ENCODE assay signal across 9 cellular contexts in the genomic region with DNA sequence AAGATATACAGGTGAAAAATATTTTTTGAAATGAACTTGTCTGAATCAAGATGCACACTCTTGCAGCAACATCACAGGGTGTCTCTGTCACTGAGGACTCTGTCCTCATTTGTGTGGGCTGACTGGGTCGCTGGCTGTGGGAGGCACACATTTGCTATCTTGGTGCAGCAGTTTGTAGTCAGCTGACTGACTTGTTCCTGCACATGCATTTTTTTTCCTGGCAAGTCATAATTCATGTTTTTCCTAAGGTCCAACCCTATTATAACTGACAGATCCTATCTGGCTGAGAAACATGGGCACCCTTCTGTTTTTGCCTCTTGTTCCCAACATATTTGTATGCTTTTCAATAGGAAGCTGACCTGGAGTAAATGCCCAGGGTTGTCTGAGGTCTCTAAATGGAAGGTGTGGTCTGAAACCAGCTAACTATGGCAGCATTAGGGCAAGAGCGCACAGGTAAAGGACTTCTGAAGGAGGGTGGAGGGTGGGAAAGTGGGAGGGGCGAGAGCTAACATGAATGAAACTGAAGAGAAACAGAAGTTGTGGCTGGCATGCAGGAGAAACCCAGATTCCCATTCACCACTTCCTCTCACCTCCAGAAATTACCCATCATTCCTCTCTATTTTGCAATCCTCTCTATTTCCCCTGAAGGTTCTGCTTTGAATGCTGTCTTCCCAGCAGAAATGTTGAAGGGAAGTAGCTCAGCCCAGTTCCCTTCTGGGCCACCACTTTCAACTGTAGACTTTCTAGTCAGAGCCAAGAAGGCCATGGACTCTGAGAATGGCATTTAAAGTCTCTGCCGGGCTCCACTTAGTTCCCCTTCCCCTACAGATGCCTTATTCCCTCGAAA.
DNase-seq lines count a peak whose midpoint lies in the region; TF ChIP-seq lines count a peak whose summit lies in the region.
"Had no signal": no experiment of that assay in that cellular context is flagged by ENCODE, and none has a peak within 500 bp of the region (broad histone marks: within the 10 kb centered on the region; RNA-seq: fewer than 3 reads in every experiment).

No MANE protein-coding gene starts in this region.

- H3K9me3 ChIP-seq in cardiac muscle cell (ENCODE audit: low read depth) (no peaks in the 10 kb centered on the region), right atrium auricular region (no peaks in the 10 kb centered on the region), uterus (no peaks in the 10 kb centered on the region), ovary (no peaks in the 10 kb centered on the region)
- H3K9me3 ChIP-seq: thoracic aorta had no signal

- H3K27ac ChIP-seq in cardiac muscle cell (peak overlapping the region; percentile 19), right atrium auricular region (no peak overlapping the region), uterus (peak overlapping the region; percentile 70 to 74), ovary (no peak overlapping the region)

- H3K4me1 Mint-ChIP-seq in activated T-helper 1 cell treated with anti-CD3 and anti-CD28 coated beads, Interleukin-12 subunit alpha, Interleukin-12 subunit beta, Interleukin-2, Interleukin-4 antibody, amounts not matched to agents 30 ng/mL and 10 ng/mL and 1 ng/mL, durations not matched to agents 14 hours and 24 hours and 36 hours (ENCODE audit: low read depth), result peaks cover 77% of the 10 kb centered on the region

- H3K4me3 Mint-ChIP-seq in activated T-helper 1 cell treated with anti-CD3 and anti-CD28 coated beads, Interleukin-12 subunit alpha, Interleukin-12 subunit beta, Interleukin-2, Interleukin-4 antibody, amounts not matched to agents 30 ng/mL and 10 ng/mL and 1 ng/mL, durations not matched to agents 14 hours and 24 hours and 36 hours, result peak overlapping the region; percentile 63

- DNase-seq in cardiac muscle cell (ENCODE audit: low read depth in 1 of 2, low spot score in 1 of 2) (peak in 1 of 2 donors; percentile 48), right atrium auricular region (ENCODE audit: low spot score) (no peak), kidney tubule cell (ENCODE audit: low spot score) (peak; percentile 67), uterus (no peak), ovary (no peak), NCI-H1105 (lab: John Stamatoyannopoulos, UW) (no peak), COLO829 (ENCODE audit: low spot score) (no peak)
- no peak for DNase-seq in activated T-helper 1 cell treated with anti-CD3 and anti-CD28 coated beads, Interleukin-12 subunit alpha, Interleukin-12 subunit beta, Interleukin-2, Interleukin-4 antibody, amounts not matched to agents 30 ng/mL and 10 ng/mL and 1 ng/mL, durations not matched to agents 14 hours and 24 hours and 36 hours (ENCODE audit: low spot score)

- intact Hi-C loops in activated T-helper 1 cell treated with anti-CD3 and anti-CD28 coated beads, Interleukin-12 subunit alpha, Interleukin-12 subunit beta, Interleukin-2, Interleukin-4 antibody, amounts not matched to agents 30 ng/mL and 10 ng/mL and 1 ng/mL, durations not matched to agents 14 hours and 24 hours and 36 hours (cut with micrococcal nuclease), result loop anchor here (5.0 kb wide), 1 partner anchor 99 kb away; no protein-coding TSS in a partner anchor
- intact Hi-C loops in uterus (cut with DNase I; ENCODE audit: low total_unique reads) (no loop called here), ovary (cut with DNase I) (no loop called here)

- no peaks in the 10 kb centered on the region for H3K9me3 Mint-ChIP-seq in activated T-helper 1 cell treated with anti-CD3 and anti-CD28 coated beads, Interleukin-12 subunit alpha, Interleukin-12 subunit beta, Interleukin-2, Interleukin-4 antibody, amounts not matched to agents 30 ng/mL and 10 ng/mL and 1 ng/mL, durations not matched to agents 14 hours and 24 hours and 36 hours

- TF ChIP-seq CTCF in cardiac muscle cell (IDR thresholded peaks at IDR 0.05; ENCODE audit: low read depth, low read length), result no peak
- TF ChIP-seq CTCF in right atrium auricular region (IDR thresholded peaks at IDR 0.05), result no peak
- no peak for TF ChIP-seq CTCF in uterus (IDR thresholded peaks at IDR 0.05)
- TF ChIP-seq CTCF in ovary (IDR thresholded peaks at IDR 0.05), result no peak

- TF ChIP-seq EP300 in ovary (IDR thresholded peaks at IDR 0.05), result no peak

- peak overlapping the region; percentile 95 for H3K27ac Mint-ChIP-seq in activated T-helper 1 cell treated with anti-CD3 and anti-CD28 coated beads, Interleukin-12 subunit alpha, Interleukin-12 subunit beta, Interleukin-2, Interleukin-4 antibody, amounts not matched to agents 30 ng/mL and 10 ng/mL and 1 ng/mL, durations not matched to agents 14 hours and 24 hours and 36 hours

- no peaks in the 10 kb centered on the region for H3K27me3 Mint-ChIP-seq in activated T-helper 1 cell treated with anti-CD3 and anti-CD28 coated beads, Interleukin-12 subunit alpha, Interleukin-12 subunit beta, Interleukin-2, Interleukin-4 antibody, amounts not matched to agents 30 ng/mL and 10 ng/mL and 1 ng/mL, durations not matched to agents 14 hours and 24 hours and 36 hours (ENCODE audit: insufficient read depth)

- H3K4me1 ChIP-seq in cardiac muscle cell (ENCODE audit: low read depth) (peaks cover 25% of the 10 kb centered on the region), right atrium auricular region (peaks cover 0 to 28% of the 10 kb centered on the region in 2 donors), uterus (peaks cover 8 to 20% of the 10 kb centered on the region in 2 donors), ovary (ENCODE audit: insufficient read depth) (peaks cover 12% of the 10 kb centered on the region)

- H3K27me3 ChIP-seq in cardiac muscle cell (no peaks in the 10 kb centered on the region), right atrium auricular region (no peaks in the 10 kb centered on the region), uterus (no peaks in the 10 kb centered on the region), ovary (no peaks in the 10 kb centered on the region)

- H3K4me3 ChIP-seq in cardiac muscle cell, result no peak overlapping the region
- H3K4me3 ChIP-seq in right atrium auricular region, result no peak overlapping the region
- no peak overlapping the region for H3K4me3 ChIP-seq in uterus
- H3K4me3 ChIP-seq in ovary, result no peak overlapping the region
- H3K4me3 ChIP-seq: thoracic aorta had no signal

- TF ChIP-seq POLR2A in uterus (IDR thresholded peaks at IDR 0.05) (no peak), ovary (IDR thresholded peaks at IDR 0.05) (no peak)

- WGBS in ovary, 3 donors, result 70 to 71% (median 71%) methylated on average over 5 of the region's 5 CpGs

- peaks cover 20% of the 10 kb centered on the region for H3K36me3 Mint-ChIP-seq in activated T-helper 1 cell treated with anti-CD3 and anti-CD28 coated beads, Interleukin-12 subunit alpha, Interleukin-12 subunit beta, Interleukin-2, Interleukin-4 antibody, amounts not matched to agents 30 ng/mL and 10 ng/mL and 1 ng/mL, durations not matched to agents 14 hours and 24 hours and 36 hours (ENCODE audit: low read depth)

- H3K36me3 ChIP-seq in cardiac muscle cell (no peaks in the 10 kb centered on the region), right atrium auricular region (no peaks in the 10 kb centered on the region), uterus (no peaks in the 10 kb centered on the region), ovary (no peaks in the 10 kb centered on the region)
- H3K36me3 ChIP-seq: thoracic aorta had no signal

Comparison
In these comparisons a context has a peak if more than half of its experiments do, and no peak if none do; other contexts are left out.
1. H3K27ac ChIP-seq: peak in cardiac muscle cell (single experiment) and uterus (2 of 2); none in right atrium auricular region (0 of 2) and ovary (0 of 2).